In genomic region chr2:88903744-88904353, GRCh38 we compare ENCODE assay signal across 8 cellular contexts.
DNase-seq lines count a peak whose midpoint lies in the region; ATAC-seq and TF ChIP-seq lines count a peak whose summit lies in the region.

No MANE protein-coding gene starts in this region.

- H3K9me3 ChIP-seq in GM23248 (ENCODE audit: low read depth) = no peaks in the 10 kb centered on the region
- no peaks in the 10 kb centered on the region for H3K9me3 ChIP-seq in OCI-LY1 (ENCODE audit: low read length)
- H3K9me3 ChIP-seq in esophagus muscularis mucosa = no peaks in the 10 kb centered on the region
- H3K9me3 ChIP-seq in osteoblast (ENCODE audit: low read depth, low read length) = no peaks in the 10 kb centered on the region

- no peaks in the 10 kb centered on the region for H3K4me1 ChIP-seq in GM23248 (ENCODE audit: insufficient read depth)
- H3K4me1 ChIP-seq in OCI-LY1 (ENCODE audit: insufficient read depth, low read length, severe bottlenecking) = no peaks in the 10 kb centered on the region
- no peaks in the 10 kb centered on the region for H3K4me1 ChIP-seq in esophagus muscularis mucosa
- no peaks in the 10 kb centered on the region for H3K4me1 ChIP-seq in osteoblast (ENCODE audit: insufficient read depth, low read length)

- H3F3A ChIP-seq in GM23248 (ENCODE audit: insufficient read depth) (no peaks in the 10 kb centered on the region), OCI-LY1 (ENCODE audit: insufficient read depth, low read length) (no peaks in the 10 kb centered on the region)

- intact Hi-C loops in esophagus muscularis mucosa (cut with DNase I) (no loop called here), sciatic nerve (cut with DNase I) (no loop called here)

- peak; percentile 11 for DNase-seq in CMK (ENCODE audit: low read depth)
- peak; percentile 58 for DNase-seq in GM23248
- no peak for DNase-seq in esophagus muscularis mucosa (ENCODE audit: extremely low spot score)
- no peak for DNase-seq in osteoblast (ENCODE audit: insufficient read length, low spot score, missing footprints)
- DNase-seq in activated CD8-positive, alpha-beta memory T cell treated with anti-CD3 and anti-CD28 coated beads, Interleukin-2, amount 50 U/mL, for 48 hours = no peak
- no peak for DNase-seq in NCI-H1694 (lab: John Stamatoyannopoulos, UW)
- DNase-seq in sciatic nerve (ENCODE audit: low spot score) = no peak

- H3K4me2 ChIP-seq in GM23248 (ENCODE audit: unreplicated experiment) = no peak overlapping the region
- H3K4me2 ChIP-seq in OCI-LY1 (ENCODE audit: low read length) = no peak overlapping the region
- no peak overlapping the region for H3K4me2 ChIP-seq in osteoblast (ENCODE audit: insufficient read depth, low read length)

- WGBS in GM23248 (ENCODE audit: low coverage in 1 of 2, low lambda C conversion rate in 2 of 2, missing lambda C conversion rate in 2 of 2), 2 experiments = 2% methylated on average over 2 of the region's 2 CpGs
- 0% methylated on average over 2 of the region's 2 CpGs for WGBS in esophagus muscularis mucosa

- no peak overlapping the region for H3K27ac ChIP-seq in GM23248
- H3K27ac ChIP-seq in OCI-LY1 (ENCODE audit: low read depth, low read length, poor library complexity, severe bottlenecking) = no peak overlapping the region
- no peak overlapping the region for H3K27ac ChIP-seq in esophagus muscularis mucosa (replicated peaks in 1 of 4)
- H3K27ac ChIP-seq in osteoblast (ENCODE audit: low read depth, low read length) = no peak overlapping the region

- H3K4me3 ChIP-seq in GM23248 = no peak overlapping the region
- no peak overlapping the region for H3K4me3 ChIP-seq in OCI-LY1 (ENCODE audit: low read depth, low read length, poor library complexity, severe bottlenecking)
- no peak overlapping the region for H3K4me3 ChIP-seq in esophagus muscularis mucosa
- no peak overlapping the region for H3K4me3 ChIP-seq in osteoblast (ENCODE audit: insufficient read depth, low read length)

- no peak overlapping the region for H2AFZ ChIP-seq in GM23248
- no peak overlapping the region for H2AFZ ChIP-seq in OCI-LY1 (ENCODE audit: low read length)
- no peak overlapping the region for H2AFZ ChIP-seq in osteoblast (ENCODE audit: low read length)

- no peak for TF ChIP-seq EP300 in esophagus muscularis mucosa (IDR thresholded peaks at IDR 0.05)

- H3K27me3 ChIP-seq in GM23248 (replicated peaks; ENCODE audit: insufficient read depth) (peaks cover 15% of the 10 kb centered on the region), OCI-LY1 (ENCODE audit: insufficient read depth, low read length) (no peaks in the 10 kb centered on the region), esophagus muscularis mucosa (peaks cover 0 to 16% (median 2%) of the 10 kb centered on the region in 4 donors), osteoblast (ENCODE audit: insufficient read depth, low read length) (peaks cover 3% of the 10 kb centered on the region)

- no peak overlapping the region for H3K9ac ChIP-seq in GM23248
- no peak overlapping the region for H3K9ac ChIP-seq in OCI-LY1 (ENCODE audit: low read length)

- no peaks in the 10 kb centered on the region for H3K9me2 ChIP-seq in GM23248 (ENCODE audit: insufficient read depth)
- H3K9me2 ChIP-seq in OCI-LY1 (ENCODE audit: low read depth, low read length) = no peaks in the 10 kb centered on the region

- TF ChIP-seq POLR2A in esophagus muscularis mucosa (IDR thresholded peaks at IDR 0.05; ENCODE audit: low read depth) = no peak

- no peak for ATAC-seq in sciatic nerve

- no peaks in the 10 kb centered on the region for H4K20me1 ChIP-seq in GM23248 (ENCODE audit: insufficient read depth)
- H4K20me1 ChIP-seq in OCI-LY1 (ENCODE audit: insufficient read depth, low read length) = no peaks in the 10 kb centered on the region
- no peaks in the 10 kb centered on the region for H4K20me1 ChIP-seq in osteoblast (ENCODE audit: insufficient read depth, low read length)

- H3K79me2 ChIP-seq in GM23248 (ENCODE audit: insufficient read depth) (no peaks in the 10 kb centered on the region), OCI-LY1 (ENCODE audit: insufficient read depth, low read length) (no peaks in the 10 kb centered on the region), osteoblast (ENCODE audit: insufficient read depth, low read length) (no peaks in the 10 kb centered on the region)

- in situ Hi-C loops in GM23248 (cut with MboI) = no loop called here

- H3K36me3 ChIP-seq in GM23248 (ENCODE audit: low read depth) = no peaks in the 10 kb centered on the region
- no peaks in the 10 kb centered on the region; the same call in 1 of the 2 replicates for H3K36me3 ChIP-seq in OCI-LY1 (ENCODE audit: insufficient read depth, low read length)
- no peaks in the 10 kb centered on the region for H3K36me3 ChIP-seq in esophagus muscularis mucosa
- H3K36me3 ChIP-seq in osteoblast (ENCODE audit: insufficient read depth, low read length) = no peaks in the 10 kb centered on the region

- TF ChIP-seq CTCF in OCI-LY1 (IDR thresholded peaks at IDR 0.05; ENCODE audit: low read length) (peak; percentile 72), esophagus muscularis mucosa (IDR thresholded peaks at IDR 0.05) (peak; percentile 56 to 60 (median 58)), osteoblast (IDR thresholded peaks at IDR 0.05; ENCODE audit: extremely low read depth, low read depth, low read length) (peak; percentile 63)

Comparison
In these comparisons a context has a peak if more than half of its experiments do, and no peak if none do; other contexts are left out.
1. DNase-seq: peak in CMK (single experiment) and GM23248 (single experiment); none in esophagus muscularis mucosa (single experiment), osteoblast (single experiment), activated CD8-positive, alpha-beta memory T cell treated with anti-CD3 and anti-CD28 coated beads, Interleukin-2, amount 50 U/mL, for 48 hours (single experiment), NCI-H1694 (single experiment) and sciatic nerve (single experiment).
2. Peak in every context shown above with its lines, with median percentiles within 50 percentile points of each other: CTCF ChIP-seq.